Comparison of ENCODE assay signal across 11 cellular contexts in the genomic region with DNA sequence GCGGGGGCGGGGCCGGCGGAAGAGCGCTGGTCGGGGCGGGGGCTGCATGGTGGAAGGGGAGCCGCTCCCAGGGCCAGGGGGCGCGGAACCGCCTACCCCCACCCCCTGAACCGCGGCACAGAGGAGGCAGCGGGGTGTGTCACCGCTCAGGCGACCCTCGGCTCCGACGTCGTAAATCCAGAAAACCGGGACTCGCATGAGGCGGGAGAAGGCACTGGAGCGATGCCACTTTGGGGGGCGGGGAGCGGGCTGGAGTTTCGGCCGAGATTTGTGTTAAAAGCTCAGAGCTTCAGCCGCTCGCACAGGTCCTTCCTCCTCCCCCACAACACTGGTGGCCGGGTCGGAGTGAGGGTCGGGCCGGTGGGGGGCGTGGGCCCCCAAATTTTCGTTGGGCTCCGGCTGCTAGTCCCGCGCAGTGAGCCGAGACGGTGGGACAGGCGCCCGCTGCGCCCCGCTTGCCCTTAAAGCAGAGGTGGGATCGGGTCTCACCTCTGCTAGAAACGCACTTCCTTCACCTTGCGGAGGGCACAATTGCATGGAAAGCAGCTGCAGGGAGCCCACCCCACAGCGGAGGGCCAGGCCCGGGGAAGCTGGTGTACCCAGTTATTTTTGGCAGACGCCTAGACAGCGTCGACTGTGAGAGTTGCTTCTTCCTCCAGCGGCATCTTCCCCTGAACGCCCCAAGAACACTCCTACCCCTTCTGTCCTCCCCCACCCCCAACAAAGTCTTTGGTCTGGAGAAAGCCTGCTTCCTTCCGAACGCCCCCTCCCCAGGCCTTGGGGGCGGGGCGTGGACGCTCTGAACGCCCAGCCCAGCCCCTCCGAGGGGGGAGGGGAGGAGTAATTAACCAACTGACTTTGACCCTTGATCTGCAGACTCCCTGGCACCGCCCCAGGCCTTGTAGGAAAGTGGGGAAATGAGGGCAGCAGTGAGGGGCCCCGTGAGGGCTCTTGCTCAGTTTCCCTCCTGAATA. TPM values are rescaled to one million over a fixed set of nuclear protein-coding genes. Genes with fewer than 3 reads are reported as not detected.
DNase-seq lines count a peak whose midpoint lies in the region; ATAC-seq lines count a peak whose summit lies in the region.
"Had no signal": no experiment of that assay in that cellular context is flagged by ENCODE, and none has a peak within 500 bp of the region (broad histone marks: within the 10 kb centered on the region; RNA-seq: fewer than 3 reads in every experiment).

No MANE protein-coding gene starts in this region.

- H3K9me3 ChIP-seq in T-helper 17 cell (ENCODE audit: control insufficient read depth, low read length, poor library complexity, severe bottlenecking) (no peaks in the 10 kb centered on the region), iPS-20b (ENCODE audit: insufficient read depth, low read depth, low read length) (no peaks in the 10 kb centered on the region)
- H3K9me3 ChIP-seq: right atrium auricular region had no signal

- peaks cover 62% of the 10 kb centered on the region for H3K27me3 Mint-ChIP-seq in activated CD4-positive, alpha-beta T cell treated with anti-CD3 and anti-CD28 coated beads, Interleukin-2, amount 10 ng/mL, durations not matched to agents 7 days and 5 days
- H3K27me3 Mint-ChIP-seq in T-helper 17 cell, result peaks cover 25% of the 10 kb centered on the region
- peaks cover 83% of the 10 kb centered on the region for H3K27me3 Mint-ChIP-seq in stimulated activated naive CD8-positive, alpha-beta T cell treated with anti-CD3 and anti-CD28 coated beads, Interleukin-15, amount 100 ng/mL, for 72 hours

- H3K27ac ChIP-seq in iPS-20b (ENCODE audit: low read length), result no peak overlapping the region
- H3K27ac ChIP-seq: right atrium auricular region had no signal

- H3K4me1 ChIP-seq in iPS-20b (ENCODE audit: insufficient read depth, low read length), result peaks cover 15% of the 10 kb centered on the region; the same call in 1 of the 2 replicates

- peak overlapping the region; percentile 58; the same call in 1 of the 2 replicates for H3K9ac ChIP-seq in iPS-20b (ENCODE audit: low read depth, low read length)

- no peaks in the 10 kb centered on the region for H3K36me3 ChIP-seq in iPS-20b (ENCODE audit: insufficient read depth, low read depth, low read length)
- H3K36me3 ChIP-seq: right atrium auricular region had no signal

- POLR2A ChIA-PET in activated CD4-positive, alpha-beta T cell treated with anti-CD3 and anti-CD28 coated beads, Interleukin-2, amount 10 ng/mL, durations not matched to agents 7 days and 5 days (lab: Charles Lee), result interaction anchor here (0.7 kb wide), 1 partner anchor 701 kb away, joined by 3 read pairs; no protein-coding TSS in a partner anchor

- peaks cover 14% of the 10 kb centered on the region for H3K4me1 Mint-ChIP-seq in activated CD4-positive, alpha-beta T cell treated with anti-CD3 and anti-CD28 coated beads, Interleukin-2, amount 10 ng/mL, durations not matched to agents 7 days and 5 days
- peaks cover 27% of the 10 kb centered on the region for H3K4me1 Mint-ChIP-seq in T-helper 17 cell
- peaks cover 67% of the 10 kb centered on the region for H3K4me1 Mint-ChIP-seq in stimulated activated naive CD8-positive, alpha-beta T cell treated with anti-CD3 and anti-CD28 coated beads, Interleukin-15, amount 100 ng/mL, for 72 hours

- H3K4me3 Mint-ChIP-seq in activated CD4-positive, alpha-beta T cell treated with anti-CD3 and anti-CD28 coated beads, Interleukin-2, amount 10 ng/mL, durations not matched to agents 7 days and 5 days, result peak overlapping the region; percentile 61
- peak overlapping the region; percentile 82 for H3K4me3 Mint-ChIP-seq in T-helper 17 cell
- peak overlapping the region; percentile 73 to 90 for H3K4me3 Mint-ChIP-seq in stimulated activated naive CD8-positive, alpha-beta T cell treated with anti-CD3 and anti-CD28 coated beads, Interleukin-15, amount 100 ng/mL, for 72 hours

- H3K9me3 Mint-ChIP-seq in activated CD4-positive, alpha-beta T cell treated with anti-CD3 and anti-CD28 coated beads, Interleukin-2, amount 10 ng/mL, durations not matched to agents 7 days and 5 days, result no peaks in the 10 kb centered on the region
- H3K9me3 Mint-ChIP-seq in stimulated activated naive CD8-positive, alpha-beta T cell treated with anti-CD3 and anti-CD28 coated beads, Interleukin-15, amount 100 ng/mL, for 72 hours, result no peaks in the 10 kb centered on the region

- peak overlapping the region; percentile 73 for H3K4me3 ChIP-seq in iPS-20b (ENCODE audit: low read length)

- ATAC-seq in T-helper 17 cell (no peak), HG03196 (IDR thresholded peaks at IDR 0.05; ENCODE audit: unreplicated experiment) (no peak), GM19397 (IDR thresholded peaks at IDR 0.05; ENCODE audit: unreplicated experiment) (no peak)
- ATAC-seq in stimulated activated naive CD8-positive, alpha-beta T cell treated with anti-CD3 and anti-CD28 coated beads, Interleukin-15, amount 100 ng/mL, for 72 hours, result no peak

- no peak overlapping the region for H3K27ac Mint-ChIP-seq in activated CD4-positive, alpha-beta T cell treated with anti-CD3 and anti-CD28 coated beads, Interleukin-2, amount 10 ng/mL, durations not matched to agents 7 days and 5 days
- no peak overlapping the region for H3K27ac Mint-ChIP-seq in T-helper 17 cell
- H3K27ac Mint-ChIP-seq in stimulated activated naive CD8-positive, alpha-beta T cell treated with anti-CD3 and anti-CD28 coated beads, Interleukin-15, amount 100 ng/mL, for 72 hours, result no peak overlapping the region

- no peak for DNase-seq in activated CD4-positive, alpha-beta T cell treated with anti-CD3 and anti-CD28 coated beads, Interleukin-2, amount 10 ng/mL, durations not matched to agents 7 days and 5 days
- DNase-seq in activated CD4-positive, alpha-beta T cell treated with anti-CD3 and anti-CD28 coated beads for 48 hours, result no peak
- no peak for DNase-seq in T-helper 17 cell
- DNase-seq in stimulated activated naive CD8-positive, alpha-beta T cell treated with anti-CD3 and anti-CD28 coated beads, Interleukin-15, amount 100 ng/mL, for 72 hours, result peak in 1 of 2 donors; percentile 12
- no peak for DNase-seq in MV-4-11 (lab: John Stamatoyannopoulos, UW)

- H3K36me3 Mint-ChIP-seq in activated CD4-positive, alpha-beta T cell treated with anti-CD3 and anti-CD28 coated beads, Interleukin-2, amount 10 ng/mL, durations not matched to agents 7 days and 5 days (ENCODE audit: low read depth), result peaks cover 2% of the 10 kb centered on the region
- H3K36me3 Mint-ChIP-seq in T-helper 17 cell (ENCODE audit: low read depth), result no peaks in the 10 kb centered on the region

- peaks cover 68% of the 10 kb centered on the region for H3K27me3 ChIP-seq in iPS-20b (ENCODE audit: insufficient read depth, low read length)

- CTCF ChIA-PET in activated CD4-positive, alpha-beta T cell treated with anti-CD3 and anti-CD28 coated beads, Interleukin-2, amount 10 ng/mL, durations not matched to agents 7 days and 5 days (lab: Charles Lee), result interaction anchor here (0.6 to 6.9 kb wide), 6 partner anchors 9 to 76 kb away, joined by 3 to 73 read pairs (median 4); a partner anchor contains a TSS

RNA-seq across cellular contexts. Expression of a gene that starts 1.1 kb away (rescaled TPM):
- not detected for total RNA-seq in activated CD4-positive, alpha-beta T cell treated with anti-CD3 and anti-CD28 coated beads, Interleukin-2, amount 10 ng/mL, durations not matched to agents 7 days and 5 days
- under 1 TPM in 1 of 2 donors, not detected in 1; 0.39 TPM for total RNA-seq in T-helper 17 cell
- total RNA-seq: dermis microvascular lymphatic vessel endothelial cell, right atrium auricular region, SK-MEL-5 had no signal

RNA-seq across cellular contexts. Expression of a gene that starts 7.2 kb away (rescaled TPM):
- total RNA-seq in activated CD4-positive, alpha-beta T cell treated with anti-CD3 and anti-CD28 coated beads, Interleukin-2, amount 10 ng/mL, durations not matched to agents 7 days and 5 days, result 10 to 100 TPM; 17.4 to 20.2 TPM
- 10 to 100 TPM; 12.5 to 17.4 TPM for total RNA-seq in T-helper 17 cell

RNA-seq across cellular contexts. Expression of a gene that starts 45.8 kb away (rescaled TPM):
- total RNA-seq in activated CD4-positive, alpha-beta T cell treated with anti-CD3 and anti-CD28 coated beads, Interleukin-2, amount 10 ng/mL, durations not matched to agents 7 days and 5 days, result 1 to 10 TPM; 2.1 to 2.2 TPM
- under 1 TPM; 0.27 to 0.34 TPM for total RNA-seq in T-helper 17 cell
